Comparison of ENCODE assay signal across 8 cellular contexts in genomic region chr21:17387030-17387617, GRCh38.
A peak's percentile ranks its signal among the peaks of the same experiment; 100 is the strongest.
DNase-seq lines count a peak whose midpoint lies in the region; ATAC-seq and TF ChIP-seq lines count a peak whose summit lies in the region.

No MANE protein-coding gene starts in this region.

- no peaks in the 10 kb centered on the region for H3K9me3 Mint-ChIP-seq in activated T-cell treated with anti-CD3 and anti-CD28 coated beads, Interleukin-2, amount 50 U/mL, for 4 hours

- DNase-seq in CD1c-positive myeloid dendritic cell (ENCODE audit: extremely low spot score) (peak; percentile 82), GM19238 (ENCODE audit: insufficient read length, low spot score) (peak; percentile 21), HuH-7 (ENCODE audit: low spot score) (peak; percentile 28), NOMO-1 (lab: John Stamatoyannopoulos, UW; ENCODE audit: unreplicated experiment in 2 of 2) (peak; percentile 35 to 69), foreskin keratinocyte (peak in 1 of 2 donors; percentile 33), pons (ENCODE audit: low spot score) (peak; percentile 92)
- DNase-seq in activated T-cell treated with anti-CD3 and anti-CD28 coated beads, Interleukin-2, amount 50 U/mL, for 4 hours: peak; percentile 26

- TF ChIP-seq CTCF in foreskin keratinocyte (conservative IDR thresholded peaks at IDR 0.05): peak; percentile 94

- peak; percentile 35 to 51 for ATAC-seq in activated T-cell treated with anti-CD3 and anti-CD28 coated beads, Interleukin-2, amount 50 U/mL, for 4 hours
- peak; percentile 59 for ATAC-seq in foreskin keratinocyte
- no peak for ATAC-seq in GM21367 (IDR thresholded peaks at IDR 0.05; ENCODE audit: unreplicated experiment)

- no peaks in the 10 kb centered on the region for H3K4me1 Mint-ChIP-seq in activated T-cell treated with anti-CD3 and anti-CD28 coated beads, Interleukin-2, amount 50 U/mL, for 4 hours (ENCODE audit: low read depth)

- no peak overlapping the region for H3K4me3 Mint-ChIP-seq in activated T-cell treated with anti-CD3 and anti-CD28 coated beads, Interleukin-2, amount 50 U/mL, for 4 hours

- no peaks in the 10 kb centered on the region for H3K4me1 ChIP-seq in foreskin keratinocyte

- no peak overlapping the region for H3K27ac ChIP-seq in foreskin keratinocyte

- no peaks in the 10 kb centered on the region for H3K27me3 ChIP-seq in foreskin keratinocyte

- H3K36me3 Mint-ChIP-seq in activated T-cell treated with anti-CD3 and anti-CD28 coated beads, Interleukin-2, amount 50 U/mL, for 4 hours (ENCODE audit: insufficient read depth): no peaks in the 10 kb centered on the region

- H3K27me3 Mint-ChIP-seq in activated T-cell treated with anti-CD3 and anti-CD28 coated beads, Interleukin-2, amount 50 U/mL, for 4 hours (ENCODE audit: low read depth): peaks cover 2% of the 10 kb centered on the region
